In genomic region chr14:31127690-31128089, GRCh38 we compare ENCODE assay signal across 11 cellular contexts.
DNase-seq lines count a peak whose midpoint lies in the region; ATAC-seq lines count a peak whose summit lies in the region.
"Had no signal": no experiment of that assay in that cellular context is flagged by ENCODE, and none has a peak within 500 bp of the region (broad histone marks: within the 10 kb centered on the region; RNA-seq: fewer than 3 reads in every experiment).

No MANE protein-coding gene starts in this region.

- DNase-seq in activated CD4-positive, alpha-beta T cell treated with anti-CD3 and anti-CD28 coated beads, Interleukin-2, amount 10 ng/mL, durations not matched to agents 24 days and 14 days = peak; percentile 88
- no peak for DNase-seq in activated CD4-positive, alpha-beta T cell treated with anti-CD3 and anti-CD28 coated beads, Interleukin-2, amount 50 U/mL, for 48 hours
- peak; percentile 41 for DNase-seq in activated CD4-positive, alpha-beta memory T cell treated with anti-CD3 and anti-CD28 coated beads, Interleukin-2, amount 10 ng/mL, durations not matched to agents 7 days and 5 days
- peak in 4 of 10 donors; percentile 26 to 57 (median 44) for DNase-seq in naive thymus-derived CD8-positive, alpha-beta T cell
- DNase-seq in DMS153 treated with DMSO at 0.1 percent for 48 hours (lab: John Stamatoyannopoulos, UW; ENCODE audit: unreplicated experiment) (no peak), nucleus accumbens (lab: John Stamatoyannopoulos, UW) (no peak), occipital lobe (lab: John Stamatoyannopoulos, UW) (no peak)
- DNase-seq: GOT3; NCI-H1694; stimulated activated naive B cell treated with anti-CD40 and anti-IgM and Interleukin-4, amounts not matched to agents 10 μg/mL and 1 μg/mL and 100 μg/mL, for 72 hours had no signal

- CTCF ChIA-PET in activated CD4-positive, alpha-beta memory T cell treated with anti-CD3 and anti-CD28 coated beads, Interleukin-2, amount 10 ng/mL, durations not matched to agents 7 days and 5 days (lab: Charles Lee) = interaction anchor here (0.5 to 1.1 kb wide), 3 partner anchors 71 to 226 kb away, joined by 3 to 5 read pairs (median 4); partner anchors contain the start of gene HECTD1

- H3K27ac Mint-ChIP-seq in activated CD4-positive, alpha-beta T cell treated with anti-CD3 and anti-CD28 coated beads, Interleukin-2, amount 10 ng/mL, durations not matched to agents 24 days and 14 days = peak overlapping the region; percentile 59
- H3K27ac Mint-ChIP-seq in activated CD4-positive, alpha-beta memory T cell treated with anti-CD3 and anti-CD28 coated beads, Interleukin-2, amount 10 ng/mL, durations not matched to agents 7 days and 5 days = peak overlapping the region; percentile 10
- H3K27ac Mint-ChIP-seq in naive thymus-derived CD8-positive, alpha-beta T cell = peak overlapping the region in 5 of 10 donors; percentile 7 to 81 (median 64)
- H3K27ac Mint-ChIP-seq: stimulated activated naive B cell treated with anti-CD40 and anti-IgM and Interleukin-4, amounts not matched to agents 10 μg/mL and 1 μg/mL and 100 μg/mL, for 72 hours had no signal

- H3K27me3 Mint-ChIP-seq in activated CD4-positive, alpha-beta T cell treated with anti-CD3 and anti-CD28 coated beads, Interleukin-2, amount 10 ng/mL, durations not matched to agents 24 days and 14 days = no peaks in the 10 kb centered on the region
- H3K27me3 Mint-ChIP-seq in activated CD4-positive, alpha-beta memory T cell treated with anti-CD3 and anti-CD28 coated beads, Interleukin-2, amount 10 ng/mL, durations not matched to agents 7 days and 5 days = no peaks in the 10 kb centered on the region
- no peaks in the 10 kb centered on the region for H3K27me3 Mint-ChIP-seq in naive thymus-derived CD8-positive, alpha-beta T cell
- H3K27me3 Mint-ChIP-seq: stimulated activated naive B cell treated with anti-CD40 and anti-IgM and Interleukin-4, amounts not matched to agents 10 μg/mL and 1 μg/mL and 100 μg/mL, for 72 hours had no signal

- intact Hi-C loops in activated CD4-positive, alpha-beta T cell treated with anti-CD3 and anti-CD28 coated beads, Interleukin-2, amount 10 ng/mL, durations not matched to agents 24 days and 14 days (cut with micrococcal nuclease) = loop anchor here (5.0 to 10.0 kb wide), 3 partner anchors 227 to 505 kb away; partner anchors contain the start of gene SCFD1

- peaks cover 31% of the 10 kb centered on the region for H3K4me1 Mint-ChIP-seq in activated CD4-positive, alpha-beta T cell treated with anti-CD3 and anti-CD28 coated beads, Interleukin-2, amount 10 ng/mL, durations not matched to agents 24 days and 14 days
- peaks cover 38% of the 10 kb centered on the region for H3K4me1 Mint-ChIP-seq in activated CD4-positive, alpha-beta memory T cell treated with anti-CD3 and anti-CD28 coated beads, Interleukin-2, amount 10 ng/mL, durations not matched to agents 7 days and 5 days
- peaks cover 14 to 47% (median 35%) of the 10 kb centered on the region in 4 donors for H3K4me1 Mint-ChIP-seq in naive thymus-derived CD8-positive, alpha-beta T cell

- peak overlapping the region; percentile 14 for H3K4me3 Mint-ChIP-seq in activated CD4-positive, alpha-beta T cell treated with anti-CD3 and anti-CD28 coated beads, Interleukin-2, amount 10 ng/mL, durations not matched to agents 24 days and 14 days
- H3K4me3 Mint-ChIP-seq in activated CD4-positive, alpha-beta memory T cell treated with anti-CD3 and anti-CD28 coated beads, Interleukin-2, amount 10 ng/mL, durations not matched to agents 7 days and 5 days = no peak overlapping the region
- peak overlapping the region in 3 of 10 donors; percentile 0 to 56 (median 16) for H3K4me3 Mint-ChIP-seq in naive thymus-derived CD8-positive, alpha-beta T cell
- H3K4me3 Mint-ChIP-seq: stimulated activated naive B cell treated with anti-CD40 and anti-IgM and Interleukin-4, amounts not matched to agents 10 μg/mL and 1 μg/mL and 100 μg/mL, for 72 hours had no signal

- POLR2A ChIA-PET in activated CD4-positive, alpha-beta memory T cell treated with anti-CD3 and anti-CD28 coated beads, Interleukin-2, amount 10 ng/mL, durations not matched to agents 7 days and 5 days (lab: Charles Lee) = interaction anchor here (0.9 to 5.6 kb wide), 5 partner anchors 27 to 293 kb away, joined by 3 to 46 read pairs (median 3); partner anchors contain the start of genes AP4S1, HEATR5A, HECTD1 and STRN3
- POLR2A ChIA-PET in naive thymus-derived CD8-positive, alpha-beta T cell (lab: Charles Lee) = no interaction called here

- peaks cover 51% of the 10 kb centered on the region for H3K36me3 Mint-ChIP-seq in activated CD4-positive, alpha-beta T cell treated with anti-CD3 and anti-CD28 coated beads, Interleukin-2, amount 10 ng/mL, durations not matched to agents 24 days and 14 days (ENCODE audit: low read depth)
- peaks cover 53% of the 10 kb centered on the region for H3K36me3 Mint-ChIP-seq in activated CD4-positive, alpha-beta memory T cell treated with anti-CD3 and anti-CD28 coated beads, Interleukin-2, amount 10 ng/mL, durations not matched to agents 7 days and 5 days (ENCODE audit: low read depth)
- peaks cover 8 to 76% (median 33%) of the 10 kb centered on the region in 3 donors for H3K36me3 Mint-ChIP-seq in naive thymus-derived CD8-positive, alpha-beta T cell

- ATAC-seq in HG02938 (IDR thresholded peaks at IDR 0.05; ENCODE audit: unreplicated experiment) = peak; percentile 90
- peak; percentile 56 to 67 for ATAC-seq in naive thymus-derived CD8-positive, alpha-beta T cell

- no peaks in the 10 kb centered on the region for H3K9me3 Mint-ChIP-seq in activated CD4-positive, alpha-beta T cell treated with anti-CD3 and anti-CD28 coated beads, Interleukin-2, amount 10 ng/mL, durations not matched to agents 24 days and 14 days
- no peaks in the 10 kb centered on the region for H3K9me3 Mint-ChIP-seq in activated CD4-positive, alpha-beta memory T cell treated with anti-CD3 and anti-CD28 coated beads, Interleukin-2, amount 10 ng/mL, durations not matched to agents 7 days and 5 days
- no peaks in the 10 kb centered on the region for H3K9me3 Mint-ChIP-seq in naive thymus-derived CD8-positive, alpha-beta T cell
- H3K9me3 Mint-ChIP-seq: stimulated activated naive B cell treated with anti-CD40 and anti-IgM and Interleukin-4, amounts not matched to agents 10 μg/mL and 1 μg/mL and 100 μg/mL, for 72 hours had no signal

Comparison
In these comparisons a context has a peak if more than half of its experiments do, and no peak if none do; other contexts are left out.
1. DNase-seq: peak in activated CD4-positive, alpha-beta T cell treated with anti-CD3 and anti-CD28 coated beads, Interleukin-2, amount 10 ng/mL, durations not matched to agents 24 days and 14 days (single experiment) and activated CD4-positive, alpha-beta memory T cell treated with anti-CD3 and anti-CD28 coated beads, Interleukin-2, amount 10 ng/mL, durations not matched to agents 7 days and 5 days (single experiment); none in activated CD4-positive, alpha-beta T cell treated with anti-CD3 and anti-CD28 coated beads, Interleukin-2, amount 50 U/mL, for 48 hours (0 of 2), DMS153 treated with DMSO at 0.1 percent for 48 hours (single experiment), nucleus accumbens (0 of 56) and occipital lobe (single experiment).